ENCODE assay signal across 1 cellular context in the genomic region with DNA sequence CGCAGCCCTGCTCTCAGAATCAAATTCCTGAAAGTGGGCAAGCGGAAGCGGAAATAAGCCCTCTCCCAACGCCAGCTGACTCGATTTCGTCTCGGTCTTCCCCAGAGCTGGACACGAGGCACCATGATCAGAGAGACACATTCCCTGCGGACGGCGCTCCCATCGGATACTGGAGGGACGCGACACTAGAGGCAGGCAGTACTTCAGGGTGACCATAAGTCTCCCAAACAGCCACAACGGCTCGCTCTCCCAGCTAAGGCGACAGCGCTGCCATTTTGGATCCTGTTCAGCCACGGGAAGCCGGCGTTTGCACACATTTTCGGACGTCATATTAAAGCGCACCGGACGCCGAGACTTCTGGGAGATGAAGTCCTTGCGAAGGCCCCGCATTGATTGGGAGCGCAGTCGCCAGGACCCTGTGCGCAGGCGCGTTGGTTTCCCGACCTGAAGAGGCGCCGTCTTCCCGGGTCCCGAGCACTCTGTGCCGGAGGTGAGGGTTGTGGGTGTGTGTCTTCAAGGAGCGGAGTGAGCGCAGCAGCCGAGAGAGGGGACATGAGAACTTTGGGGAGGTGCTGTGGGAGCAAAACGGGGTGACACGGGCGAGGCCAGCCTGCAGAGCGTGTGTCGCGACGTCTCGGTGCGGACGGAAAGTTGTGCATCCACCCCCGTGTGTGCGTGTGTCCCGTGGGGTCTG.
TF ChIP-seq lines count a peak whose summit lies in the region.

ZNF2 (plus strand) TSS at position 439 of the 694 bp plus-strand sequence. CDS start 10,418 bp downstream, outside the sequence.

TF ChIP-seq in WTC11, 78 proteins besides CTCF, POLR2A, EP300 and RAD21 (continued from another document and continues in another):
- no peak for TF ChIP-seq ZNF512 (CRISPR knock-in tag; IDR thresholded peaks at IDR 0.05; ENCODE audit: borderline replicate concordance)
- 0 out of 2 replicates have a peak, but pooled peaks have one; percentile 43 for TF ChIP-seq FOXK1 (CRISPR knock-in tag; IDR thresholded peaks at IDR 0.05)
- 0 out of 2 replicates have a peak, but pooled peaks have one; percentile 16 for TF ChIP-seq FOXP1 (CRISPR knock-in tag; IDR thresholded peaks at IDR 0.05; ENCODE audit: borderline replicate concordance)
- TF ChIP-seq MXD4 (CRISPR knock-in tag; IDR thresholded peaks at IDR 0.05; ENCODE audit: borderline replicate concordance) = no peak
- TF ChIP-seq RORB (CRISPR knock-in tag; IDR thresholded peaks at IDR 0.05) = no peak
- no peak for TF ChIP-seq TCF7 (CRISPR knock-in tag; IDR thresholded peaks at IDR 0.05; ENCODE audit: low read depth)
- TF ChIP-seq SMAD3 (CRISPR knock-in tag; IDR thresholded peaks at IDR 0.05; ENCODE audit: borderline replicate concordance) = 0 out of 2 replicates have a peak, but pooled peaks have one; percentile 79
- peak; percentile 55; the same call in 1 of the 2 replicates for TF ChIP-seq JUN (CRISPR knock-in tag; IDR thresholded peaks at IDR 0.05)
- no peak for TF ChIP-seq EMX1 (CRISPR knock-in tag; IDR thresholded peaks at IDR 0.05)
- peak; percentile 64; the same call in 1 of the 2 replicates for TF ChIP-seq USF1 (CRISPR knock-in tag; IDR thresholded peaks at IDR 0.05)
- no peak for TF ChIP-seq AR (CRISPR knock-in tag; IDR thresholded peaks at IDR 0.05)
- no peak for TF ChIP-seq ATF2 (CRISPR knock-in tag; IDR thresholded peaks at IDR 0.05; ENCODE audit: borderline replicate concordance, low read depth)
- TF ChIP-seq NR2C2 (CRISPR knock-in tag; IDR thresholded peaks at IDR 0.05) = no peak
- TF ChIP-seq MYBL2 (CRISPR knock-in tag; IDR thresholded peaks at IDR 0.05) = no peak
- peak; percentile 96 for TF ChIP-seq CREM (CRISPR knock-in tag; IDR thresholded peaks at IDR 0.05)
- TF ChIP-seq, protein P1, sequence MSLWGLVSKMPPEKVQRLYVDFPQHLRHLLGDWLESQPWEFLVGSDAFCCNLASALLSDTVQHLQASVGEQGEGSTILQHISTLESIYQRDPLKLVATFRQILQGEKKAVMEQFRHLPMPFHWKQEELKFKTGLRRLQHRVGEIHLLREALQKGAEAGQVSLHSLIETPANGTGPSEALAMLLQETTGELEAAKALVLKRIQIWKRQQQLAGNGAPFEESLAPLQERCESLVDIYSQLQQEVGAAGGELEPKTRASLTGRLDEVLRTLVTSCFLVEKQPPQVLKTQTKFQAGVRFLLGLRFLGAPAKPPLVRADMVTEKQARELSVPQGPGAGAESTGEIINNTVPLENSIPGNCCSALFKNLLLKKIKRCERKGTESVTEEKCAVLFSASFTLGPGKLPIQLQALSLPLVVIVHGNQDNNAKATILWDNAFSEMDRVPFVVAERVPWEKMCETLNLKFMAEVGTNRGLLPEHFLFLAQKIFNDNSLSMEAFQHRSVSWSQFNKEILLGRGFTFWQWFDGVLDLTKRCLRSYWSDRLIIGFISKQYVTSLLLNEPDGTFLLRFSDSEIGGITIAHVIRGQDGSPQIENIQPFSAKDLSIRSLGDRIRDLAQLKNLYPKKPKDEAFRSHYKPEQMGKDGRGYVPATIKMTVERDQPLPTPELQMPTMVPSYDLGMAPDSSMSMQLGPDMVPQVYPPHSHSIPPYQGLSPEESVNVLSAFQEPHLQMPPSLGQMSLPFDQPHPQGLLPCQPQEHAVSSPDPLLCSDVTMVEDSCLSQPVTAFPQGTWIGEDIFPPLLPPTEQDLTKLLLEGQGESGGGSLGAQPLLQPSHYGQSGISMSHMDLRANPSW (CRISPR knock-in tag; conservative IDR thresholded peaks at IDR 0.05; ENCODE audit: low read depth) = no peak
- no peak for TF ChIP-seq CBFB (CRISPR knock-in tag; IDR thresholded peaks at IDR 0.05; ENCODE audit: low read depth)
- TF ChIP-seq ZNF532 (CRISPR knock-in tag; IDR thresholded peaks at IDR 0.05; ENCODE audit: borderline replicate concordance) = no peak
- no peak for TF ChIP-seq ERG (CRISPR knock-in tag; IDR thresholded peaks at IDR 0.05)
- TF ChIP-seq, protein P2, sequence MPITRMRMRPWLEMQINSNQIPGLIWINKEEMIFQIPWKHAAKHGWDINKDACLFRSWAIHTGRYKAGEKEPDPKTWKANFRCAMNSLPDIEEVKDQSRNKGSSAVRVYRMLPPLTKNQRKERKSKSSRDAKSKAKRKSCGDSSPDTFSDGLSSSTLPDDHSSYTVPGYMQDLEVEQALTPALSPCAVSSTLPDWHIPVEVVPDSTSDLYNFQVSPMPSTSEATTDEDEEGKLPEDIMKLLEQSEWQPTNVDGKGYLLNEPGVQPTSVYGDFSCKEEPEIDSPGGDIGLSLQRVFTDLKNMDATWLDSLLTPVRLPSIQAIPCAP (CRISPR knock-in tag; IDR thresholded peaks at IDR 0.05) = peak; percentile 61
- TF ChIP-seq ATF1 (CRISPR knock-in tag; IDR thresholded peaks at IDR 0.05) = 0 out of 2 replicates have a peak, but pooled peaks have one; percentile 37
- TF ChIP-seq, protein P3, sequence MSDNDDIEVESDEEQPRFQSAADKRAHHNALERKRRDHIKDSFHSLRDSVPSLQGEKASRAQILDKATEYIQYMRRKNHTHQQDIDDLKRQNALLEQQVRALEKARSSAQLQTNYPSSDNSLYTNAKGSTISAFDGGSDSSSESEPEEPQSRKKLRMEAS (CRISPR knock-in tag; IDR thresholded peaks at IDR 0.05) = peak; percentile 90
- TF ChIP-seq NFATC4 (CRISPR knock-in tag; IDR thresholded peaks at IDR 0.05) = no peak
- TF ChIP-seq, protein P4, sequence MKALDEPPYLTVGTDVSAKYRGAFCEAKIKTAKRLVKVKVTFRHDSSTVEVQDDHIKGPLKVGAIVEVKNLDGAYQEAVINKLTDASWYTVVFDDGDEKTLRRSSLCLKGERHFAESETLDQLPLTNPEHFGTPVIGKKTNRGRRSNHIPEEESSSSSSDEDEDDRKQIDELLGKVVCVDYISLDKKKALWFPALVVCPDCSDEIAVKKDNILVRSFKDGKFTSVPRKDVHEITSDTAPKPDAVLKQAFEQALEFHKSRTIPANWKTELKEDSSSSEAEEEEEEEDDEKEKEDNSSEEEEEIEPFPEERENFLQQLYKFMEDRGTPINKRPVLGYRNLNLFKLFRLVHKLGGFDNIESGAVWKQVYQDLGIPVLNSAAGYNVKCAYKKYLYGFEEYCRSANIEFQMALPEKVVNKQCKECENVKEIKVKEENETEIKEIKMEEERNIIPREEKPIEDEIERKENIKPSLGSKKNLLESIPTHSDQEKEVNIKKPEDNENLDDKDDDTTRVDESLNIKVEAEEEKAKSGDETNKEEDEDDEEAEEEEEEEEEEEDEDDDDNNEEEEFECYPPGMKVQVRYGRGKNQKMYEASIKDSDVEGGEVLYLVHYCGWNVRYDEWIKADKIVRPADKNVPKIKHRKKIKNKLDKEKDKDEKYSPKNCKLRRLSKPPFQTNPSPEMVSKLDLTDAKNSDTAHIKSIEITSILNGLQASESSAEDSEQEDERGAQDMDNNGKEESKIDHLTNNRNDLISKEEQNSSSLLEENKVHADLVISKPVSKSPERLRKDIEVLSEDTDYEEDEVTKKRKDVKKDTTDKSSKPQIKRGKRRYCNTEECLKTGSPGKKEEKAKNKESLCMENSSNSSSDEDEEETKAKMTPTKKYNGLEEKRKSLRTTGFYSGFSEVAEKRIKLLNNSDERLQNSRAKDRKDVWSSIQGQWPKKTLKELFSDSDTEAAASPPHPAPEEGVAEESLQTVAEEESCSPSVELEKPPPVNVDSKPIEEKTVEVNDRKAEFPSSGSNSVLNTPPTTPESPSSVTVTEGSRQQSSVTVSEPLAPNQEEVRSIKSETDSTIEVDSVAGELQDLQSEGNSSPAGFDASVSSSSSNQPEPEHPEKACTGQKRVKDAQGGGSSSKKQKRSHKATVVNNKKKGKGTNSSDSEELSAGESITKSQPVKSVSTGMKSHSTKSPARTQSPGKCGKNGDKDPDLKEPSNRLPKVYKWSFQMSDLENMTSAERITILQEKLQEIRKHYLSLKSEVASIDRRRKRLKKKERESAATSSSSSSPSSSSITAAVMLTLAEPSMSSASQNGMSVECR (CRISPR knock-in tag; IDR thresholded peaks at IDR 0.05; ENCODE audit: borderline replicate concordance) = peak; percentile 12; the same call in 1 of the 2 replicates
- TF ChIP-seq ETV6 (CRISPR knock-in tag; IDR thresholded peaks at IDR 0.05) = 0 out of 2 replicates have a peak, but pooled peaks have one; percentile 55
- TF ChIP-seq CDX4 (CRISPR knock-in tag; IDR thresholded peaks at IDR 0.05; ENCODE audit: borderline replicate concordance) = no peak
- no peak for TF ChIP-seq ZNF219 (CRISPR knock-in tag; IDR thresholded peaks at IDR 0.05; ENCODE audit: borderline replicate concordance)
